ENCODE assay signal across 8 cellular contexts in the genomic region with DNA sequence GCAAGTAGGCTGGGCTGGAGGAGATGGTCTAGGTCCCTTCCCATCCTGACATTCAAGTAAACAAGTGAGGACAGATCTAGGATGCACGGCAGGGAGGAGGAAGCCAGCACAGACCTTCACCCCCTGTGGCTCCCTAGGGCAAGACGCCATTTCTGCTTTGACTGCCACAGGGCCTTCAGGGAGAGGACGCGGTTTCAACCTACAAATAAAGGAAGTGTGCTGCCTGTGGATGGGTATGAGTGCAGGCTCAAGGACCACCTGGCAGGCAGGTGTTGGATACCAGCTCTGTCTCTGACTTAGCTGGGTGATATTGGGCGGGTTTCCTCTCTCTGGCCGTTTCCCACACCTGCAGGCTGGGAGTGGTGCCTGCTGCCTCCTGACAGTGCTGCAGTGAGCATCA. TPM values are rescaled to one million over a fixed set of nuclear protein-coding genes. Genes with fewer than 3 reads are reported as not detected.
A peak's percentile ranks its signal among the peaks of the same experiment; 100 is the strongest.
DNase-seq lines count a peak whose midpoint lies in the region; ATAC-seq and TF ChIP-seq lines count a peak whose summit lies in the region.

No MANE protein-coding gene starts in this region.

- H3K4me3 ChIP-seq in gastroesophageal sphincter (no peak overlapping the region), SJCRH30 (no peak overlapping the region)

- peak overlapping the region; percentile 75 for H3K4me3 Mint-ChIP-seq in T-helper 2 cell treated with Interferon-gamma antibody and Interleukin-4, amounts not matched to agents 5 μg/mL and 100 μg/mL, for 36 hours
- peak overlapping the region; percentile 14; the same call in 1 of the 2 replicates for H3K4me3 Mint-ChIP-seq in WTC11
- no peak overlapping the region for H3K4me3 Mint-ChIP-seq in stimulated activated naive CD8-positive, alpha-beta T cell treated with anti-CD3 and anti-CD28 coated beads, Interleukin-15, amount 100 ng/mL, for 72 hours

- H3K4me1 ChIP-seq in gastroesophageal sphincter (peaks cover 4 to 93% (median 20%) of the 10 kb centered on the region in 3 donors), SJCRH30 (peaks cover 45% of the 10 kb centered on the region)

- peak overlapping the region in 3 of 4 donors; percentile 38 to 78 (median 66) for H3K27ac ChIP-seq in gastroesophageal sphincter
- peak overlapping the region; percentile 38 for H3K27ac ChIP-seq in substantia nigra (ENCODE audit: low read depth, low read length, poor library complexity, severe bottlenecking)
- no peak overlapping the region; the same call in 1 of the 2 replicates for H3K27ac ChIP-seq in SJCRH30

- no peak for TF ChIP-seq POLR2A in gastroesophageal sphincter (IDR thresholded peaks at IDR 0.05)

- DNase-seq in T-helper 2 cell treated with Interferon-gamma antibody and Interleukin-4, amounts not matched to agents 5 μg/mL and 100 μg/mL, for 36 hours (ENCODE audit: low spot score), result no peak
- DNase-seq in T-helper 2 cell (no peak), WTC11 (ENCODE audit: low spot score) (no peak), substantia nigra (lab: John Stamatoyannopoulos, UW) (peak in 1 of 49 donors; percentile 32), SJCRH30 (no peak), medulla oblongata (ENCODE audit: extremely low spot score) (no peak)
- DNase-seq in stimulated activated naive CD8-positive, alpha-beta T cell treated with anti-CD3 and anti-CD28 coated beads, Interleukin-15, amount 100 ng/mL, for 72 hours, result no peak

- TF ChIP-seq CTCF in WTC11 (IDR thresholded peaks at IDR 0.05) (no peak), gastroesophageal sphincter (IDR thresholded peaks at IDR 0.05) (no peak)

- H3K36me3 Mint-ChIP-seq in T-helper 2 cell treated with Interferon-gamma antibody and Interleukin-4, amounts not matched to agents 5 μg/mL and 100 μg/mL, for 36 hours (ENCODE audit: low read depth), result peaks cover 73% of the 10 kb centered on the region
- H3K36me3 Mint-ChIP-seq in WTC11, result peaks cover 89% of the 10 kb centered on the region

- H3K4me1 Mint-ChIP-seq in T-helper 2 cell treated with Interferon-gamma antibody and Interleukin-4, amounts not matched to agents 5 μg/mL and 100 μg/mL, for 36 hours (ENCODE audit: low read depth), result peaks cover 89% of the 10 kb centered on the region
- peaks cover 91% of the 10 kb centered on the region for H3K4me1 Mint-ChIP-seq in WTC11
- H3K4me1 Mint-ChIP-seq in stimulated activated naive CD8-positive, alpha-beta T cell treated with anti-CD3 and anti-CD28 coated beads, Interleukin-15, amount 100 ng/mL, for 72 hours, result peaks cover 100% of the 10 kb centered on the region

- ATAC-seq in WTC11, result no peak
- no peak for ATAC-seq in gastroesophageal sphincter
- ATAC-seq in stimulated activated naive CD8-positive, alpha-beta T cell treated with anti-CD3 and anti-CD28 coated beads, Interleukin-15, amount 100 ng/mL, for 72 hours, result no peak

- H3K9me3 Mint-ChIP-seq in T-helper 2 cell treated with Interferon-gamma antibody and Interleukin-4, amounts not matched to agents 5 μg/mL and 100 μg/mL, for 36 hours, result no peaks in the 10 kb centered on the region
- no peaks in the 10 kb centered on the region for H3K9me3 Mint-ChIP-seq in WTC11
- no peaks in the 10 kb centered on the region for H3K9me3 Mint-ChIP-seq in stimulated activated naive CD8-positive, alpha-beta T cell treated with anti-CD3 and anti-CD28 coated beads, Interleukin-15, amount 100 ng/mL, for 72 hours

- TF ChIP-seq EP300 in gastroesophageal sphincter (IDR thresholded peaks at IDR 0.05), result no peak

- peak overlapping the region; percentile 91 for H3K27ac Mint-ChIP-seq in T-helper 2 cell treated with Interferon-gamma antibody and Interleukin-4, amounts not matched to agents 5 μg/mL and 100 μg/mL, for 36 hours
- peak overlapping the region; percentile 82 for H3K27ac Mint-ChIP-seq in WTC11
- H3K27ac Mint-ChIP-seq in stimulated activated naive CD8-positive, alpha-beta T cell treated with anti-CD3 and anti-CD28 coated beads, Interleukin-15, amount 100 ng/mL, for 72 hours, result peak overlapping the region in 1 of 2 donors; percentile 87

- 60 to 80% methylated on average over 1 to 2 of the region's 6 CpGs for WGBS in gastroesophageal sphincter (ENCODE audit: low coverage in 1 of 2), 2 donors

- POLR2A ChIA-PET in WTC11 (lab: Charles Lee), result no interaction called here

- no peaks in the 10 kb centered on the region for H3K27me3 ChIP-seq in gastroesophageal sphincter
- no peaks in the 10 kb centered on the region for H3K27me3 ChIP-seq in SJCRH30

- H3K9me3 ChIP-seq in gastroesophageal sphincter (no peaks in the 10 kb centered on the region), SJCRH30 (replicated peaks) (no peaks in the 10 kb centered on the region)

- peaks cover 0 to 39% of the 10 kb centered on the region in 2 donors for H3K36me3 ChIP-seq in gastroesophageal sphincter
- H3K36me3 ChIP-seq in SJCRH30, result peaks cover 42% of the 10 kb centered on the region

- H3K27me3 Mint-ChIP-seq in T-helper 2 cell treated with Interferon-gamma antibody and Interleukin-4, amounts not matched to agents 5 μg/mL and 100 μg/mL, for 36 hours (ENCODE audit: low read depth), result no peaks in the 10 kb centered on the region
- no peaks in the 10 kb centered on the region for H3K27me3 Mint-ChIP-seq in WTC11 (ENCODE audit: low read depth)
- no peaks in the 10 kb centered on the region for H3K27me3 Mint-ChIP-seq in stimulated activated naive CD8-positive, alpha-beta T cell treated with anti-CD3 and anti-CD28 coated beads, Interleukin-15, amount 100 ng/mL, for 72 hours

- CTCF ChIA-PET in WTC11 (lab: Charles Lee), result interaction anchor here (1.3 to 1.8 kb wide), 2 partner anchors 10 to 131 kb away, joined by 5 to 10 read pairs; no protein-coding TSS in a partner anchor

TF ChIP-seq in WTC11, 78 proteins besides CTCF, POLR2A, EP300 and RAD21 (continues in another document):
- TF ChIP-seq, protein P1, sequence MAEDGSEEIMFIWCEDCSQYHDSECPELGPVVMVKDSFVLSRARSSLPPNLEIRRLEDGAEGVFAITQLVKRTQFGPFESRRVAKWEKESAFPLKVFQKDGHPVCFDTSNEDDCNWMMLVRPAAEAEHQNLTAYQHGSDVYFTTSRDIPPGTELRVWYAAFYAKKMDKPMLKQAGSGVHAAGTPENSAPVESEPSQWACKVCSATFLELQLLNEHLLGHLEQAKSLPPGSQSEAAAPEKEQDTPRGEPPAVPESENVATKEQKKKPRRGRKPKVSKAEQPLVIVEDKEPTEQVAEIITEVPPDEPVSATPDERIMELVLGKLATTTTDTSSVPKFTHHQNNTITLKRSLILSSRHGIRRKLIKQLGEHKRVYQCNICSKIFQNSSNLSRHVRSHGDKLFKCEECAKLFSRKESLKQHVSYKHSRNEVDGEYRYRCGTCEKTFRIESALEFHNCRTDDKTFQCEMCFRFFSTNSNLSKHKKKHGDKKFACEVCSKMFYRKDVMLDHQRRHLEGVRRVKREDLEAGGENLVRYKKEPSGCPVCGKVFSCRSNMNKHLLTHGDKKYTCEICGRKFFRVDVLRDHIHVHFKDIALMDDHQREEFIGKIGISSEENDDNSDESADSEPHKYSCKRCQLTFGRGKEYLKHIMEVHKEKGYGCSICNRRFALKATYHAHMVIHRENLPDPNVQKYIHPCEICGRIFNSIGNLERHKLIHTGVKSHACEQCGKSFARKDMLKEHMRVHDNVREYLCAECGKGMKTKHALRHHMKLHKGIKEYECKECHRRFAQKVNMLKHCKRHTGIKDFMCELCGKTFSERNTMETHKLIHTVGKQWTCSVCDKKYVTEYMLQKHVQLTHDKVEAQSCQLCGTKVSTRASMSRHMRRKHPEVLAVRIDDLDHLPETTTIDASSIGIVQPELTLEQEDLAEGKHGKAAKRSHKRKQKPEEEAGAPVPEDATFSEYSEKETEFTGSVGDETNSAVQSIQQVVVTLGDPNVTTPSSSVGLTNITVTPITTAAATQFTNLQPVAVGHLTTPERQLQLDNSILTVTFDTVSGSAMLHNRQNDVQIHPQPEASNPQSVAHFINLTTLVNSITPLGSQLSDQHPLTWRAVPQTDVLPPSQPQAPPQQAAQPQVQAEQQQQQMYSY (CRISPR knock-in tag; IDR thresholded peaks at IDR 0.05), result no peak
- TF ChIP-seq, protein P2, sequence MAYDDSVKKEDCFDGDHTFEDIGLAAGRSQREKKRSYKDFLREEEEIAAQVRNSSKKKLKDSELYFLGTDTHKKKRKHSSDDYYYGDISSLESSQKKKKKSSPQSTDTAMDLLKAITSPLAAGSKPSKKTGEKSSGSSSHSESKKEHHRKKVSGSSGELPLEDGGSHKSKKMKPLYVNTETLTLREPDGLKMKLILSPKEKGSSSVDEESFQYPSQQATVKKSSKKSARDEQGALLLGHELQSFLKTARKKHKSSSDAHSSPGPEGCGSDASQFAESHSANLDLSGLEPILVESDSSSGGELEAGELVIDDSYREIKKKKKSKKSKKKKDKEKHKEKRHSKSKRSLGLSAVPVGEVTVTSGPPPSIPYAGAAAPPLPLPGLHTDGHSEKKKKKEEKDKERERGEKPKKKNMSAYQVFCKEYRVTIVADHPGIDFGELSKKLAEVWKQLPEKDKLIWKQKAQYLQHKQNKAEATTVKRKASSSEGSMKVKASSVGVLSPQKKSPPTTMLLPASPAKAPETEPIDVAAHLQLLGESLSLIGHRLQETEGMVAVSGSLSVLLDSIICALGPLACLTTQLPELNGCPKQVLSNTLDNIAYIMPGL (CRISPR knock-in tag; IDR thresholded peaks at IDR 0.05), result no peak
- TF ChIP-seq ZNF671 (CRISPR knock-in tag; IDR thresholded peaks at IDR 0.05) (no peak), JAZF1 (CRISPR knock-in tag; IDR thresholded peaks at IDR 0.05) (no peak), ZNF138 (CRISPR knock-in tag; conservative IDR thresholded peaks at IDR 0.05) (no peak), RORB (CRISPR knock-in tag; IDR thresholded peaks at IDR 0.05) (no peak)

RNA-seq across cellular contexts. Expression of a gene that starts 16.2 kb away (rescaled TPM):
- 215 to 415 TPM (median 396 TPM) in 3 replicates for total RNA-seq in WTC11 (2021)
- 100 to 1,000 TPM in 1 of 4 donors, 10 to 100 TPM in 3; 23.5 to 106 (median 45.9) TPM for total RNA-seq in gastroesophageal sphincter
- total RNA-seq in SJCRH30 (2014; rRNA removed; shearing (Covaris generic)), result 64.8 and 73.2 TPM in 2 replicates

Comparison
In these comparisons a context has a peak if more than half of its experiments do, and no peak if none do; other contexts are left out.
1. H3K4me3 Mint-ChIP-seq: peak in T-helper 2 cell treated with Interferon-gamma antibody and Interleukin-4, amounts not matched to agents 5 μg/mL and 100 μg/mL, for 36 hours (single experiment) and WTC11 (single experiment); none in stimulated activated naive CD8-positive, alpha-beta T cell treated with anti-CD3 and anti-CD28 coated beads, Interleukin-15, amount 100 ng/mL, for 72 hours (0 of 2).